ENCODE assay signal across 8 cellular contexts in genomic region chr1:169928438-169929209, GRCh38. TPM values are rescaled to one million over a fixed set of nuclear protein-coding genes. Genes with fewer than 3 reads are reported as not detected.
DNase-seq lines count a peak whose midpoint lies in the region; ATAC-seq and TF ChIP-seq lines count a peak whose summit lies in the region.

No MANE protein-coding gene starts in this region.

- no peaks in the 10 kb centered on the region for H3K27me3 ChIP-seq in lower lobe of right lung (ENCODE audit: low read depth)

- POLR2A ChIA-PET in activated CD4-positive, alpha-beta T cell treated with anti-CD3 and anti-CD28 coated beads, Interleukin-2, amount 10 ng/mL, durations not matched to agents 7 days and 5 days (lab: Charles Lee), result no interaction called here

- H3K36me3 Mint-ChIP-seq in activated CD4-positive, alpha-beta T cell treated with anti-CD3 and anti-CD28 coated beads, Interleukin-2, amount 10 ng/mL, durations not matched to agents 7 days and 5 days (ENCODE audit: low read depth), result no peaks in the 10 kb centered on the region

- H3K36me3 ChIP-seq in lower lobe of right lung, result no peaks in the 10 kb centered on the region

- H3K4me1 ChIP-seq in lower lobe of right lung, result no peaks in the 10 kb centered on the region

- TF ChIP-seq CTCF in lower lobe of right lung (IDR thresholded peaks at IDR 0.05), result peak; percentile 61

- no peak overlapping the region for H3K27ac ChIP-seq in lower lobe of right lung

- H3K27me3 Mint-ChIP-seq in activated CD4-positive, alpha-beta T cell treated with anti-CD3 and anti-CD28 coated beads, Interleukin-2, amount 10 ng/mL, durations not matched to agents 7 days and 5 days, result no peaks in the 10 kb centered on the region

- CTCF ChIA-PET in activated CD4-positive, alpha-beta T cell treated with anti-CD3 and anti-CD28 coated beads, Interleukin-2, amount 10 ng/mL, durations not matched to agents 7 days and 5 days (lab: Charles Lee), result interaction anchor here (0.6 to 1.4 kb wide), 4 partner anchors 10 to 1001 kb away, joined by 3 to 5 read pairs (median 3); no protein-coding TSS in a partner anchor

- intact Hi-C loops in lower lobe of right lung (cut with DNase I), result no loop called here

- no peaks in the 10 kb centered on the region for H3K9me3 Mint-ChIP-seq in activated CD4-positive, alpha-beta T cell treated with anti-CD3 and anti-CD28 coated beads, Interleukin-2, amount 10 ng/mL, durations not matched to agents 7 days and 5 days

- H3K9me3 ChIP-seq in lower lobe of right lung, result no peaks in the 10 kb centered on the region

- peaks cover 9% of the 10 kb centered on the region for H3K4me1 Mint-ChIP-seq in activated CD4-positive, alpha-beta T cell treated with anti-CD3 and anti-CD28 coated beads, Interleukin-2, amount 10 ng/mL, durations not matched to agents 7 days and 5 days

- no peak overlapping the region for H3K27ac Mint-ChIP-seq in activated CD4-positive, alpha-beta T cell treated with anti-CD3 and anti-CD28 coated beads, Interleukin-2, amount 10 ng/mL, durations not matched to agents 7 days and 5 days

- H3K4me3 Mint-ChIP-seq in activated CD4-positive, alpha-beta T cell treated with anti-CD3 and anti-CD28 coated beads, Interleukin-2, amount 10 ng/mL, durations not matched to agents 7 days and 5 days, result no peak overlapping the region

- H3K4me3 ChIP-seq in lower lobe of right lung, result no peak overlapping the region

- DNase-seq in COR-L47 (lab: John Stamatoyannopoulos, UW), result peak; percentile 39
- DNase-seq in NOMO-1 treated with DMSO at 0.1 percent for 48 hours (lab: John Stamatoyannopoulos, UW; ENCODE audit: unreplicated experiment), result peak; percentile 59
- peak; percentile 38 for DNase-seq in central memory CD4-positive, alpha-beta T cell
- DNase-seq in lower lobe of right lung, result no peak
- no peak for DNase-seq in activated CD4-positive, alpha-beta T cell treated with anti-CD3 and anti-CD28 coated beads, Interleukin-2, amount 10 ng/mL, durations not matched to agents 7 days and 5 days

- ATAC-seq in GM19023 (IDR thresholded peaks at IDR 0.05; ENCODE audit: unreplicated experiment) (peak; percentile 55), HG03520 (IDR thresholded peaks at IDR 0.05; ENCODE audit: unreplicated experiment) (peak; percentile 67), lower lobe of right lung (peak; percentile 56 to 61), GM19397 (IDR thresholded peaks at IDR 0.05; ENCODE audit: unreplicated experiment) (no peak)

RNA-seq across cellular contexts. Expression of gene SCYL3, which starts 34.9 kb away (rescaled TPM):
- total RNA-seq in lower lobe of right lung, result 9.9 TPM
- total RNA-seq in activated CD4-positive, alpha-beta T cell treated with anti-CD3 and anti-CD28 coated beads, Interleukin-2, amount 10 ng/mL, durations not matched to agents 7 days and 5 days, result 10 to 100 TPM; 16.8 to 17.1 TPM

Comparison
In these comparisons a context has a peak if more than half of its experiments do, and no peak if none do; other contexts are left out.
1. DNase-seq: peak in COR-L47 (single experiment), NOMO-1 treated with DMSO at 0.1 percent for 48 hours (single experiment) and central memory CD4-positive, alpha-beta T cell (single experiment); none in lower lobe of right lung (single experiment) and activated CD4-positive, alpha-beta T cell treated with anti-CD3 and anti-CD28 coated beads, Interleukin-2, amount 10 ng/mL, durations not matched to agents 7 days and 5 days (single experiment).